In the genomic region with DNA sequence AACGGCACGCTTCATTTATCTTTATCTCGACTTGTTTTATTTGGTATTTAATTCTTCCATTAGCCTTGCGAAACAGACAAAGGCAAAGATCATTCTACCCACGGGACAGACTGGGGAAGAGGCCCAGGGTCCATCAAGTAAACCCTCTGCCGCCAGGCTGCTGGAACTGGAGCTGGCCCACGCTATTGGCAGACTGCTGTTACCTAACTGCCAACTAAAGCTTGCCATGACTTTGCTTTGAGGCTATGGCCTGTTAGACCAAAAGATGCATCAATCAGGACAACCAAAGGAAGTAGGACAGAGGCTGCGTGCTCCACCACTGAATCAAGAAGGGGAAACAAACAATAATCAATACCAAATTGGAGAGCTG, we compare ENCODE assay signal across 8 cellular contexts. TPM values are rescaled to one million over a fixed set of nuclear protein-coding genes. Genes with fewer than 3 reads are reported as not detected.
DNase-seq lines count a peak whose midpoint lies in the region; ATAC-seq, FAIRE-seq and TF ChIP-seq lines count a peak whose summit lies in the region.

No MANE protein-coding gene starts in this region.

- peaks cover 5% of the 10 kb centered on the region for H3K27me3 Mint-ChIP-seq in Calu3 (ENCODE audit: unreplicated experiment)

- H3K4me3 ChIP-seq in Panc1 (ENCODE audit: low read depth in 2 of 2, low read length in 2 of 2): peak overlapping the region; percentile 89 to 97
- H3K4me3 ChIP-seq in endothelial cell of umbilical vein (replicated peaks in 1 of 3; ENCODE audit: insufficient read depth in 1 of 3, low read depth in 1 of 3, low read length in 3 of 3): peak overlapping the region in 2 of 3 experiments; percentile 7 to 15
- H3K4me3 ChIP-seq in parathyroid adenoma (ENCODE audit: low read depth, low read length): peak overlapping the region; percentile 49

- peak overlapping the region; percentile 42 for H3K4me2 ChIP-seq in endothelial cell of umbilical vein (ENCODE audit: insufficient read depth, low read length)
- H3K4me2 ChIP-seq in parathyroid adenoma (ENCODE audit: low read length): peak overlapping the region; percentile 89

- H3K9ac ChIP-seq in endothelial cell of umbilical vein (replicated peaks; ENCODE audit: extremely low read depth, insufficient read depth, low read length): no peak overlapping the region
- H3K9ac ChIP-seq in parathyroid adenoma: no peak overlapping the region

- peaks cover 2% of the 10 kb centered on the region for H3K79me2 ChIP-seq in endothelial cell of umbilical vein (ENCODE audit: control insufficient read depth, insufficient read depth, low read length)
- H3K79me2 ChIP-seq in parathyroid adenoma: no peaks in the 10 kb centered on the region

- H3K27ac Mint-ChIP-seq in Calu3 (ENCODE audit: unreplicated experiment): no peak overlapping the region

- peak overlapping the region; percentile 84 for H3K4me3 Mint-ChIP-seq in Calu3 (ENCODE audit: low read depth, unreplicated experiment)

- BruUV-seq in Calu3 (replicated peaks; lab: Mats Ljungman, UMichigan): no TSS peak
- BruUV-seq in Panc1 (replicated peaks; lab: Mats Ljungman, UMichigan): no TSS peak
- BruUV-seq in endothelial cell of umbilical vein (replicated peaks; lab: Mats Ljungman, UMichigan): TSS peak; percentile 89

- in situ Hi-C loops in Panc1 (cut with HindIII; ENCODE audit: low pct_unique_long_range_greater_than_20kb, low sequenced_read_pairs): no loop called here

- no peaks in the 10 kb centered on the region for H3K9me3 Mint-ChIP-seq in Calu3 (ENCODE audit: low read depth, unreplicated experiment)

- H3K36me3 Mint-ChIP-seq in Calu3 (ENCODE audit: insufficient read depth, unreplicated experiment): peaks cover 13% of the 10 kb centered on the region

- peak overlapping the region; percentile 84 for H3K27ac ChIP-seq in Panc1 (ENCODE audit: low read length)
- no peak overlapping the region for H3K27ac ChIP-seq in endothelial cell of umbilical vein (ENCODE audit: insufficient read depth, low read depth, low read length)
- H3K27ac ChIP-seq in parathyroid adenoma: peak overlapping the region; percentile 34

- H3K4me1 ChIP-seq in Panc1 (ENCODE audit: control insufficient read depth, insufficient read depth, low read length) (peaks cover 7% of the 10 kb centered on the region; the same call in 1 of the 2 replicates), endothelial cell of umbilical vein (ENCODE audit: control insufficient read depth, extremely low read depth, insufficient read depth, low read length) (peaks cover 6% of the 10 kb centered on the region), parathyroid adenoma (no peaks in the 10 kb centered on the region)

- POLR2A ChIA-PET in Panc1 (lab: Charles Lee): no interaction called here
- POLR2A ChIA-PET in endothelial cell of umbilical vein (lab: Charles Lee): no interaction called here

- no peaks in the 10 kb centered on the region for H3K4me1 Mint-ChIP-seq in Calu3 (ENCODE audit: low read depth, unreplicated experiment)

- ATAC-seq in Panc1: no peak
- ATAC-seq in HG03565 (IDR thresholded peaks at IDR 0.05; ENCODE audit: unreplicated experiment): no peak

- H2AFZ ChIP-seq in endothelial cell of umbilical vein (ENCODE audit: low read depth, low read length): peak overlapping the region; percentile 83
- peak overlapping the region; percentile 84 for H2AFZ ChIP-seq in parathyroid adenoma

- H3K27me3 ChIP-seq in Panc1 (ENCODE audit: control insufficient read depth, insufficient read depth, low read length) (peaks cover 14% of the 10 kb centered on the region), endothelial cell of umbilical vein (ENCODE audit: control insufficient read depth in 2 of 2, insufficient read depth in 2 of 2, low read length in 2 of 2) (peaks cover 4 to 7% of the 10 kb centered on the region in 2 experiments), parathyroid adenoma (ENCODE audit: control insufficient read depth, insufficient read depth, low read length) (no peaks in the 10 kb centered on the region)

- dilution Hi-C loops in endothelial cell of umbilical vein (cut with MboI; ENCODE audit: extremely low pct_ligation_motif_present, low sequenced_read_pairs): no loop called here

- no peak for DNase-seq in Calu3
- DNase-seq in Panc1 (ENCODE audit: low read depth, low spot score): no peak
- DNase-seq in endothelial cell of umbilical vein (ENCODE audit: low read depth, low spot score): no peak
- DNase-seq in globus pallidus (ENCODE audit: low spot score): no peak
- DNase-seq in SHP77 (lab: John Stamatoyannopoulos, UW): no peak
- DNase-seq in Ammon's horn (ENCODE audit: low spot score): no peak

- H3K36me3 ChIP-seq in Panc1 (ENCODE audit: control insufficient read depth, insufficient read depth, low read length) (no peaks in the 10 kb centered on the region), endothelial cell of umbilical vein (ENCODE audit: control insufficient read depth in 2 of 2, extremely low read depth in 1 of 2, insufficient read depth in 2 of 2, low read length in 2 of 2) (no peaks in the 10 kb centered on the region), parathyroid adenoma (ENCODE audit: control insufficient read depth, insufficient read depth, low read length) (no peaks in the 10 kb centered on the region)

- H3K9me3 ChIP-seq in Panc1 (ENCODE audit: control insufficient read depth, insufficient read depth, low read depth, low read length) (peaks cover 11% of the 10 kb centered on the region; the same call in 1 of the 2 replicates), endothelial cell of umbilical vein (replicated peaks; ENCODE audit: control insufficient read depth, insufficient read depth, low read length) (no peaks in the 10 kb centered on the region), parathyroid adenoma (ENCODE audit: control insufficient read depth, low read length) (no peaks in the 10 kb centered on the region)

- no peak for TF ChIP-seq POLR2A in endothelial cell of umbilical vein (IDR thresholded peaks at IDR 0.05; ENCODE audit: low read depth, low read length)

- no peak for FAIRE-seq in endothelial cell of umbilical vein (lab: Jason Lieb, UNC)

- intact Hi-C loops in Calu3 (cut with micrococcal nuclease; ENCODE audit: unreplicated experiment): no loop called here
- intact Hi-C loops in Panc1 (cut with micrococcal nuclease; ENCODE audit: unreplicated experiment): no loop called here
- intact Hi-C loops in endothelial cell of umbilical vein (cut with micrococcal nuclease): loop anchor here (5.0 kb wide), 1 partner anchor 490 kb away; a partner anchor contains a TSS

- H3K9me1 ChIP-seq in endothelial cell of umbilical vein (replicated peaks; ENCODE audit: control insufficient read depth, extremely low read depth, insufficient read depth, low read length): no peaks in the 10 kb centered on the region

- TF ChIP-seq CTCF in Calu3 (IDR thresholded peaks at IDR 0.05; ENCODE audit: unreplicated experiment) (no peak), Panc1 (IDR thresholded peaks at IDR 0.05) (no peak), endothelial cell of umbilical vein (IDR thresholded peaks at IDR 0.05; ENCODE audit: extremely low read depth in 1 of 2, insufficient read depth in 1 of 2, low read depth in 1 of 2, low read length in 2 of 2) (no peak), parathyroid adenoma (IDR thresholded peaks at IDR 0.05) (no peak)

- H4K20me1 ChIP-seq in endothelial cell of umbilical vein (replicated peaks; ENCODE audit: control insufficient read depth, extremely low read depth, insufficient read depth, low read length): no peaks in the 10 kb centered on the region

- CTCF ChIA-PET in Calu3 (lab: Charles Lee) (interaction anchor here (1.5 kb wide), 1 partner anchor 12 kb away, joined by 4 read pairs; no protein-coding TSS in a partner anchor), Panc1 (lab: Charles Lee) (interaction anchor here (1.2 to 1.5 kb wide), 2 partner anchors 12 to 30 kb away, joined by 3 to 7 read pairs; no protein-coding TSS in a partner anchor), endothelial cell of umbilical vein (lab: Charles Lee) (interaction anchor here (0.8 to 4.1 kb wide), 9 partner anchors 8 to 235 kb away, joined by 3 to 17 read pairs (median 4); no protein-coding TSS in a partner anchor)

RNA-seq across cellular contexts. Expression of a gene that starts 0.8 kb away (rescaled TPM):
- total RNA-seq in Calu3 (2022) (10.0 and 14.5 TPM in 2 replicates), Panc1 (2021; ENCODE audit: unreplicated experiment) (26.8 TPM), endothelial cell of umbilical vein (17.9 and 23.8 TPM in 2 replicates)
- polyA plus RNA-seq in Panc1 (2012; ENCODE audit: insufficient read length): 29.3 TPM
- 38.2 and 45.1 TPM in 2 replicates for polyA plus RNA-seq in endothelial cell of umbilical vein
- polyA plus RNA-seq in endothelial cell of umbilical vein (2011; cell fraction: cytosol; rRNA removed): 28.7 and 28.8 TPM in 2 replicates
- 28.4 and 37.1 TPM in 2 replicates for polyA plus RNA-seq in endothelial cell of umbilical vein (2011; cell fraction: nucleus; rRNA removed)
- 18.8 and 22.6 TPM in 2 replicates for polyA plus RNA-seq in endothelial cell of umbilical vein (2012)
- 17.9 and 21.5 TPM in 2 replicates for polyA minus RNA-seq in endothelial cell of umbilical vein
- polyA minus RNA-seq in endothelial cell of umbilical vein (2011; cell fraction: cytosol; rRNA and poly(A)+ RNA removed): 2.6 TPM
- polyA minus RNA-seq in endothelial cell of umbilical vein (2011; cell fraction: nucleus; rRNA and poly(A)+ RNA removed): 5.9 and 13.3 TPM in 2 replicates

RNA-seq across cellular contexts. Expression of a gene that starts 49.1 kb away (rescaled TPM):
- total RNA-seq in Calu3 (2022) (2.5 and 4.3 TPM in 2 replicates), Panc1 (2021; ENCODE audit: unreplicated experiment) (0.23 TPM), endothelial cell of umbilical vein (1.1 and 1.3 TPM in 2 replicates)
- polyA plus RNA-seq in Panc1 (2012; ENCODE audit: insufficient read length): 0.23 TPM
- 1.7 and 2.1 TPM in 2 replicates for polyA plus RNA-seq in endothelial cell of umbilical vein
- polyA plus RNA-seq in endothelial cell of umbilical vein (2011; cell fraction: cytosol; rRNA removed): 1.4 TPM in 2 replicates
- polyA plus RNA-seq in endothelial cell of umbilical vein (2011; cell fraction: nucleus; rRNA removed): 2.8 and 4.1 TPM in 2 replicates
- polyA plus RNA-seq in endothelial cell of umbilical vein (2012): 2.3 and 3.0 TPM in 2 replicates
- polyA minus RNA-seq in endothelial cell of umbilical vein: 1.8 and 2.5 TPM in 2 replicates
- polyA minus RNA-seq in endothelial cell of umbilical vein (2011; cell fraction: cytosol; rRNA and poly(A)+ RNA removed): not detected
- polyA minus RNA-seq in endothelial cell of umbilical vein (2011; cell fraction: nucleus; rRNA and poly(A)+ RNA removed): 2.1 and 2.2 TPM in 2 replicates

RNA-seq across cellular contexts. Expression of a gene that starts 52.3 kb away (rescaled TPM):
- total RNA-seq in Calu3 (2022): not detected in 2 replicates
- not detected for total RNA-seq in Panc1 (2021; ENCODE audit: unreplicated experiment)
- polyA plus RNA-seq in Panc1 (2012; ENCODE audit: insufficient read length): 0.07 TPM
- 0.11 and 0.14 TPM in 2 replicates for total RNA-seq in endothelial cell of umbilical vein
- 0.89 and 0.91 TPM in 2 replicates for polyA plus RNA-seq in endothelial cell of umbilical vein
- 0.77 and 1.1 TPM in 2 replicates for polyA plus RNA-seq in endothelial cell of umbilical vein (2011; cell fraction: cytosol; rRNA removed)
- 1.4 and 2.9 TPM in 2 replicates for polyA plus RNA-seq in endothelial cell of umbilical vein (2011; cell fraction: nucleus; rRNA removed)
- polyA plus RNA-seq in endothelial cell of umbilical vein (2012): 0.15 TPM in 1 of 2 replicates, not detected in the other
- polyA minus RNA-seq in endothelial cell of umbilical vein: 1.1 and 1.4 TPM in 2 replicates
- polyA minus RNA-seq in endothelial cell of umbilical vein (2011; cell fraction: cytosol; rRNA and poly(A)+ RNA removed): not detected
- polyA minus RNA-seq in endothelial cell of umbilical vein (2011; cell fraction: nucleus; rRNA and poly(A)+ RNA removed): 1.0 and 3.6 TPM in 2 replicates

Comparison
In these comparisons a context has a peak if more than half of its experiments do, and no peak if none do; other contexts are left out.
1. H3K4me3 ChIP-seq: peak in every context shown above with its lines; median percentile 93 in Panc1; 49 in parathyroid adenoma; 11 in endothelial cell of umbilical vein.